9 cellular contexts compared by ENCODE assay signal in the genomic region with DNA sequence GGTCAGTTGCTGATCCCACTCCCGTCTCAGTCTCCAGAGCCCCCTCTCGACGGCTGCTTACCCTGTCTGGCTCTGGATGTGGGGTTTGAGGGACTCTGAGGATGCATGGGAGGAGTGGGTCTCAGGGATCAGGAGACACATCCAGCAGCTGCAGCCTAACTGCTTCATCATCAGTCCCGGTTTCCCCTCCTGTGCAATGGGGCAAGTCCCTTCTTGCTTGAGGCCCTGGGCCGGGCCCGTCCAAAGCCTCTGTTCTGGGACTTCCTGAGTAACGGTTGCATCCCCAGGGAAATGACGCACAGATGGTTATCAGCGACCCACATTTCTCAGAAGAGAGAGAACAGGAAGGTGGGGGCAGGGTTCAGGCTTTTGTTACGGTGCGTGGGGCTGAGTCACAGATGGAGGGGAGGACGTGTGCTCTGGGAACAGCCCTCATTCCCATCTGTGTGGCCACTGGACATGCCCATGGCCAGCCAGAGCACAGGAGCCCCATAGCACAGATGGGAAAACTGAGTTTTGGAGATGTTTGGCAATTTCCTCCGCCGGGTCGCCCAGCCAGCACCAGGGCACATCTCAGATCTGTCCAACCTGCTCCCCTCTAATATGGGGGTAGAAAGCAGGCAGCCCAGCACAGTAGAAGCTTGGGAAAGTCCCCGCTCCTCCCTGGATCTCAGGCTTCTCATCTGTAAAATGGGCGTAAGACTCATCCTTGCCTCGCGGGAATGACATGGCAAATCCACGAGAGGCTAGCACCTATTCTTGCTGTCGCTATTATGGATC. TPM values are rescaled to one million over a fixed set of nuclear protein-coding genes. Genes with fewer than 3 reads are reported as not detected.
DNase-seq lines count a peak whose midpoint lies in the region; ATAC-seq and TF ChIP-seq lines count a peak whose summit lies in the region.
"Had no signal": no experiment of that assay in that cellular context is flagged by ENCODE, and none has a peak within 500 bp of the region (broad histone marks: within the 10 kb centered on the region; RNA-seq: fewer than 3 reads in every experiment).

No MANE protein-coding gene starts in this region.

- no TSS peak for BruUV-seq in Panc1 (replicated peaks; lab: Mats Ljungman, UMichigan)

- no peaks in the 10 kb centered on the region; the same call in 1 of the 2 replicates for H3K27me3 Mint-ChIP-seq in HFFc6 (ENCODE audit: insufficient read depth)

- H3K36me3 ChIP-seq in Panc1 (ENCODE audit: control insufficient read depth, insufficient read depth, low read length), result no peaks in the 10 kb centered on the region
- no peaks in the 10 kb centered on the region for H3K36me3 ChIP-seq in gastroesophageal sphincter

- peaks cover 6% of the 10 kb centered on the region for H3K4me1 ChIP-seq in Panc1 (ENCODE audit: control insufficient read depth, insufficient read depth, low read length)
- H3K4me1 ChIP-seq in gastroesophageal sphincter, result no peaks in the 10 kb centered on the region

- CTCF ChIA-PET in Panc1 (lab: Charles Lee), result no interaction called here

- TF ChIP-seq CTCF in HFFc6 (IDR thresholded peaks at IDR 0.05) (no peak), Panc1 (IDR thresholded peaks at IDR 0.05) (no peak), gastroesophageal sphincter (IDR thresholded peaks at IDR 0.05) (no peak)

- ATAC-seq in Panc1, result peak; percentile 95
- peak; percentile 83 for ATAC-seq in gastroesophageal sphincter
- no peak for ATAC-seq in HG03469 (IDR thresholded peaks at IDR 0.05; ENCODE audit: unreplicated experiment)

- no peak overlapping the region for H3K4me3 ChIP-seq in Panc1 (ENCODE audit: low read depth in 2 of 2, low read length in 2 of 2)
- no peak overlapping the region for H3K4me3 ChIP-seq in gastroesophageal sphincter

- peaks cover under 1% of the 10 kb centered on the region; the same call in 1 of the 2 replicates for H3K9me3 Mint-ChIP-seq in HFFc6

- intact Hi-C loops in Panc1 (cut with micrococcal nuclease; ENCODE audit: unreplicated experiment), result no loop called here

- H3K27ac Mint-ChIP-seq in HFFc6, result no peak overlapping the region

- no peaks in the 10 kb centered on the region for H3K4me1 Mint-ChIP-seq in HFFc6 (ENCODE audit: low read depth)

- no peaks in the 10 kb centered on the region for H3K27me3 ChIP-seq in Panc1 (ENCODE audit: control insufficient read depth, insufficient read depth, low read length)
- H3K27me3 ChIP-seq in gastroesophageal sphincter, result peaks cover 38% of the 10 kb centered on the region

- H3K9me3 ChIP-seq in Panc1 (ENCODE audit: control insufficient read depth, insufficient read depth, low read depth, low read length), result no peaks in the 10 kb centered on the region
- no peaks in the 10 kb centered on the region for H3K9me3 ChIP-seq in gastroesophageal sphincter

- in situ Hi-C loops in Panc1 (cut with HindIII; ENCODE audit: low pct_unique_long_range_greater_than_20kb, low sequenced_read_pairs), result no loop called here

- TF ChIP-seq EP300 in gastroesophageal sphincter (IDR thresholded peaks at IDR 0.05), result no peak

- H3K36me3 Mint-ChIP-seq in HFFc6 (ENCODE audit: low read depth), result peaks cover 5% of the 10 kb centered on the region

- POLR2A ChIA-PET in Panc1 (lab: Charles Lee), result no interaction called here

- WGBS in gastroesophageal sphincter (ENCODE audit: low coverage in 1 of 2), 2 donors, result 86 to 92% methylated on average over 7 to 9 of the region's 21 CpGs

- H3K27ac ChIP-seq in Panc1 (ENCODE audit: low read length), result peak overlapping the region; percentile 51; the same call in 1 of the 2 replicates
- H3K27ac ChIP-seq in gastroesophageal sphincter, result peak overlapping the region in 2 of 4 donors; percentile 31 to 45
- H3K27ac ChIP-seq: VCaP had no signal

- TF ChIP-seq POLR2A in gastroesophageal sphincter (IDR thresholded peaks at IDR 0.05), result no peak

- DNase-seq in EH (ENCODE audit: low read depth) (peak; percentile 100), HFFc6 (peak; percentile 99), Panc1 (ENCODE audit: low read depth, low spot score) (no peak), smooth muscle cell of the brain vasculature (ENCODE audit: low read depth, low spot score) (peak; percentile 40), NCI-H1417 (lab: John Stamatoyannopoulos, UW) (no peak)
- DNase-seq in activated T-helper 1 cell treated with anti-CD3 and anti-CD28 coated beads, Interleukin-2, amount 50 U/mL, for 16 hours (ENCODE audit: low read depth in 1 of 2, low spot score in 1 of 2), result peak; percentile 44 to 64

- no peak overlapping the region for H3K4me3 Mint-ChIP-seq in HFFc6

RNA-seq across cellular contexts. Expression of a gene that starts 19.3 kb away (rescaled TPM):
- total RNA-seq in HFFc6 (2021; fragmentation: NEBNext Ultra II Directional; extraction: Animal tissue kit (Norgen Biotek cat#: 25700)), result not detected
- total RNA-seq in Panc1 (2021; ENCODE audit: unreplicated experiment), result 6.2 TPM
- 8.4 TPM for polyA plus RNA-seq in Panc1 (2012; ENCODE audit: insufficient read length)
- 1 to 10 TPM; 1.2 to 9.3 (median 5.7) TPM for total RNA-seq in gastroesophageal sphincter

RNA-seq across cellular contexts. Expression of a gene that starts 23.4 kb away (rescaled TPM):
- not detected for total RNA-seq in HFFc6 (2021; fragmentation: NEBNext Ultra II Directional; extraction: Animal tissue kit (Norgen Biotek cat#: 25700))
- 0.26 TPM for total RNA-seq in Panc1 (2021; ENCODE audit: unreplicated experiment)
- not detected for polyA plus RNA-seq in Panc1 (2012; ENCODE audit: insufficient read length)
- total RNA-seq in gastroesophageal sphincter, result 1 to 10 TPM in 2 of 4 donors, under 1 TPM in 2; 0.20 to 1.9 (median 1.1) TPM

RNA-seq across cellular contexts. Expression of a gene that starts 30.6 kb away (rescaled TPM):
- total RNA-seq in HFFc6 (2021; fragmentation: NEBNext Ultra II Directional; extraction: Animal tissue kit (Norgen Biotek cat#: 25700)), result 100 to 1,000 TPM in 4 of 6 experiments, 10 to 100 TPM in 2; 98.1 to 130 (median 106) TPM
- 132 TPM for total RNA-seq in Panc1 (2021; ENCODE audit: unreplicated experiment)
- 171 TPM for polyA plus RNA-seq in Panc1 (2012; ENCODE audit: insufficient read length)
- total RNA-seq in gastroesophageal sphincter, result 10 to 100 TPM; 18.0 to 42.3 (median 29.2) TPM

Comparison
In these comparisons a context has a peak if more than half of its experiments do, and no peak if none do; other contexts are left out.
1. DNase-seq: peak in EH (single experiment), HFFc6 (single experiment), activated T-helper 1 cell treated with anti-CD3 and anti-CD28 coated beads, Interleukin-2, amount 50 U/mL, for 16 hours (2 of 2) and smooth muscle cell of the brain vasculature (single experiment); none in Panc1 (single experiment) and NCI-H1417 (0 of 3).